14 cellular contexts compared by ENCODE assay signal in genomic region chr16:56849690-56850680, GRCh38. TPM values are rescaled to one million over a fixed set of nuclear protein-coding genes. Genes with fewer than 3 reads are reported as not detected.
DNase-seq lines count a peak whose midpoint lies in the region; ATAC-seq, FAIRE-seq and TF ChIP-seq lines count a peak whose summit lies in the region.
"Had no signal": no experiment of that assay in that cellular context is flagged by ENCODE, and none has a peak within 500 bp of the region (broad histone marks: within the 10 kb centered on the region; RNA-seq: fewer than 3 reads in every experiment).

No MANE protein-coding gene starts in this region.

- H3K4me3 ChIP-seq in SK-N-SH (ENCODE audit: low read depth in 2 of 2, low read length in 1 of 2) (no peak overlapping the region), fibroblast of mammary gland (ENCODE audit: control insufficient read depth, low read depth, low read length) (no peak overlapping the region), pancreas (no peak overlapping the region), heart left ventricle (no peak overlapping the region), coronary artery (no peak overlapping the region)
- H3K4me3 ChIP-seq: left ventricle myocardium inferior, upper lobe of left lung had no signal

- H3K36me3 ChIP-seq in SK-N-SH (replicated peaks in 1 of 2; ENCODE audit: control insufficient read depth in 1 of 2, insufficient read depth in 2 of 2, low read length in 1 of 2) = peaks cover 0 to 1% of the 10 kb centered on the region in 2 experiments
- H3K36me3 ChIP-seq in pancreas = no peaks in the 10 kb centered on the region
- H3K36me3 ChIP-seq in heart left ventricle = peaks cover 0 to 9% (median 4%) of the 10 kb centered on the region in 9 donors

- H3K9me2 ChIP-seq in SK-N-SH = no peaks in the 10 kb centered on the region

- ATAC-seq in pancreas (peak; percentile 26 to 64 (median 46)), heart left ventricle (no peak)

- peaks cover 37 to 46% of the 10 kb centered on the region in 2 experiments for H3K4me1 ChIP-seq in SK-N-SH (ENCODE audit: control insufficient read depth in 1 of 2, insufficient read depth in 2 of 2, low read depth in 1 of 2, low read length in 1 of 2)
- peaks cover 0 to 10% (median 0%) of the 10 kb centered on the region in 3 donors for H3K4me1 ChIP-seq in pancreas
- H3K4me1 ChIP-seq in heart left ventricle = peaks cover 0 to 29% (median 14%) of the 10 kb centered on the region in 12 donors

- TF ChIP-seq RAD21 in SK-N-SH (IDR thresholded peaks at IDR 0.05; ENCODE audit: low read length) = no peak

- POLR2A ChIA-PET in SK-N-SH (lab: Yijun Ruan, JAX) = no interaction called here

- intact Hi-C loops in pancreas (cut with DNase I) = no loop called here
- intact Hi-C loops in heart left ventricle (cut with DNase I) = no loop called here

- TF ChIP-seq EP300 in SK-N-SH (IDR thresholded peaks at IDR 0.05; ENCODE audit: borderline replicate concordance in 1 of 2, low read depth in 1 of 2, low read length in 1 of 2) = no peak

- H3K27me3 ChIP-seq in SK-N-SH (ENCODE audit: insufficient read depth) (no peaks in the 10 kb centered on the region), pancreas (no peaks in the 10 kb centered on the region), heart left ventricle (no peaks in the 10 kb centered on the region)
- H3K27me3 ChIP-seq: upper lobe of left lung had no signal

- H2AFZ ChIP-seq in SK-N-SH (ENCODE audit: low read depth) = no peak overlapping the region

- H4K20me1 ChIP-seq in SK-N-SH (ENCODE audit: insufficient read depth) = no peaks in the 10 kb centered on the region

- H3K27ac ChIP-seq in SK-N-SH (ENCODE audit: low read depth in 2 of 2, low read length in 1 of 2) (peak overlapping the region; percentile 77 to 85), pancreas (peak overlapping the region; percentile 44 to 74 (median 68)), heart left ventricle (no peak overlapping the region), coronary artery (no peak overlapping the region)
- H3K27ac ChIP-seq: left ventricle myocardium inferior had no signal

- H3F3A ChIP-seq in SK-N-SH (replicated peaks; ENCODE audit: insufficient read depth) = peaks cover 44% of the 10 kb centered on the region

- H3K79me2 ChIP-seq in SK-N-SH (ENCODE audit: insufficient read depth) = no peaks in the 10 kb centered on the region

- H3K4me2 ChIP-seq in SK-N-SH = peak overlapping the region; percentile 60

- 82% methylated on average over 8 of the region's 11 CpGs for WGBS in SK-N-SH (ENCODE audit: low lambda C conversion rate)
- 65 to 70% methylated on average over 11 of the region's 11 CpGs for WGBS in pancreas, 2 donors
- WGBS in heart left ventricle, 4 donors = 90 to 96% (median 94%) methylated on average over 11 of the region's 11 CpGs

- TF ChIP-seq POLR2A in heart left ventricle (IDR thresholded peaks at IDR 0.05) = no peak

- TF ChIP-seq CTCF in SK-N-SH (IDR thresholded peaks at IDR 0.05) = no peak
- TF ChIP-seq CTCF in fibroblast of mammary gland (conservative IDR thresholded peaks at IDR 0.05; ENCODE audit: control insufficient read depth, insufficient read depth, low read depth, low read length) = no peak
- no peak for TF ChIP-seq CTCF in pancreas (IDR thresholded peaks at IDR 0.05)
- no peak for TF ChIP-seq CTCF in heart left ventricle (IDR thresholded peaks at IDR 0.05)
- TF ChIP-seq CTCF in coronary artery (IDR thresholded peaks at IDR 0.05) = no peak

- DNase-seq in CD1c-positive myeloid dendritic cell (ENCODE audit: extremely low spot score) (peak; percentile 20), SK-N-SH (no peak), fibroblast of mammary gland (ENCODE audit: low read depth) (peak; percentile 6), pancreas (peak in 1 of 6 donors; percentile 27), AG08396 (ENCODE audit: low spot score) (no peak), heart left ventricle (no peak), coronary artery (ENCODE audit: low spot score) (no peak), NCI-H1048 (lab: John Stamatoyannopoulos, UW) (no peak)
- DNase-seq: CD4-positive, alpha-beta T cell; left ventricle myocardium inferior; NCI-H1436 treated with DMSO at 0.1 percent for 48 hours; upper lobe of left lung had no signal

- peak overlapping the region; percentile 42 for H3K9ac ChIP-seq in SK-N-SH

- FAIRE-seq in pancreas (lab: Jason Lieb, UNC) = no peak

- CTCF ChIA-PET in SK-N-SH (lab: Yijun Ruan, JAX) = interaction anchor here (0.7 to 3.2 kb wide), 9 partner anchors 9 to 57 kb away, joined by 3 to 21 read pairs (median 3); no protein-coding TSS in a partner anchor

- H3K9me3 ChIP-seq in SK-N-SH (no peaks in the 10 kb centered on the region), pancreas (no peaks in the 10 kb centered on the region), heart left ventricle (no peaks in the 10 kb centered on the region)
- H3K9me3 ChIP-seq: left ventricle myocardium inferior, upper lobe of left lung had no signal

TF ChIP-seq in SK-N-SH, 30 proteins besides CTCF, POLR2A, EP300 and RAD21:
- TF ChIP-seq GATA2 (CRISPR knock-in tag; IDR thresholded peaks at IDR 0.05) (no peak), TAF1 (IDR thresholded peaks at IDR 0.05; ENCODE audit: borderline replicate concordance, low read depth, low read length) (no peak), IRF3 (IDR thresholded peaks at IDR 0.05; ENCODE audit: low read depth, low read length) (no peak), NRF1 (IDR thresholded peaks at IDR 0.05; ENCODE audit: low read depth, low read length) (no peak), ELF1 (IDR thresholded peaks at IDR 0.05) (no peak), MXI1 (IDR thresholded peaks at IDR 0.05; ENCODE audit: low read depth, low read length) (no peak), RFX5 (IDR thresholded peaks at IDR 0.05; ENCODE audit: low read length) (no peak), GABPA (IDR thresholded peaks at IDR 0.05; ENCODE audit: low read depth) (no peak), ZBTB33 (IDR thresholded peaks at IDR 0.05; ENCODE audit: borderline replicate concordance, low read depth) (no peak), RCOR1 (IDR thresholded peaks at IDR 0.05; ENCODE audit: low read length) (no peak), MEF2A (IDR thresholded peaks at IDR 0.05; ENCODE audit: borderline replicate concordance, low read depth) (no peak), USF2 (IDR thresholded peaks at IDR 0.05; ENCODE audit: borderline replicate concordance, low read depth, low read length) (no peak)

RNA-seq across cellular contexts. Expression of gene SLC12A3, which starts 15.0 kb away (rescaled TPM):
- polyA plus RNA-seq in SK-N-SH (2012; rRNA removed) (not detected in 2 replicates), pancreas (under 1 TPM; 0.04 to 0.05 TPM), heart left ventricle (not detected)
- not detected in 2 replicates for polyA plus RNA-seq in SK-N-SH (2012; cell fraction: cytosol; rRNA removed)
- polyA plus RNA-seq in SK-N-SH (2012; cell fraction: nucleus; rRNA removed) = not detected in 2 replicates
- total RNA-seq in pancreas (under 1 TPM in 5 of 6 donors, not detected in 1; 0.05 to 0.12 (median 0.08) TPM), heart left ventricle (under 1 TPM in 1 of 9 donors, not detected in 8; 0.08 TPM)
- total RNA-seq: aorta; CD4-positive, alpha-beta T cell; HT1080; left ventricle myocardium inferior had no signal
- polyA plus RNA-seq: aorta had no signal

Comparison
In these comparisons a context has a peak if more than half of its experiments do, and no peak if none do; other contexts are left out.
1. DNase-seq: peak in CD1c-positive myeloid dendritic cell (single experiment) and fibroblast of mammary gland (single experiment); none in SK-N-SH (single experiment), AG08396 (single experiment), heart left ventricle (0 of 5), coronary artery (single experiment) and NCI-H1048 (single experiment).
2. H3K27ac ChIP-seq: peak in SK-N-SH (2 of 2) and pancreas (4 of 4); none in heart left ventricle (0 of 12) and coronary artery (0 of 2).
3. ATAC-seq: peak in pancreas (4 of 4); none in heart left ventricle (0 of 4).